In genomic region chr13:30752991-30753616, GRCh38 we compare ENCODE assay signal across 27 cellular contexts. TPM values are rescaled to one million over a fixed set of nuclear protein-coding genes. Genes with fewer than 3 reads are reported as not detected.
DNase-seq lines count a peak whose midpoint lies in the region; ATAC-seq and TF ChIP-seq lines count a peak whose summit lies in the region.
"Had no signal": no experiment of that assay in that cellular context is flagged by ENCODE, and none has a peak within 500 bp of the region (broad histone marks: within the 10 kb centered on the region; RNA-seq: fewer than 3 reads in every experiment).

No MANE protein-coding gene starts in this region.

- no peak overlapping the region for H3K4ac ChIP-seq in IMR-90 (ENCODE audit: low read depth, low read length)

- in situ Hi-C loops in IMR-90 (cut with MboI; ENCODE audit: low sequenced_read_pairs), result no loop called here
- in situ Hi-C loops in gastrocnemius medialis (cut with MboI; ENCODE audit: low sequenced_read_pairs in 4 of 4), result no loop called here

- TF ChIP-seq POLR2A in IMR-90 (IDR thresholded peaks at IDR 0.05; ENCODE audit: low read depth, low read length) (no peak), adrenal gland (IDR thresholded peaks at IDR 0.05) (no peak), gastrocnemius medialis (IDR thresholded peaks at IDR 0.05) (no peak)

- no peak for ATAC-seq in IMR-90 (ENCODE audit: low read depth)
- ATAC-seq in gastrocnemius medialis, result peak in 1 of 2 donors; percentile 10
- ATAC-seq: K562; stimulated activated naive CD8-positive, alpha-beta T cell treated with anti-CD3 and anti-CD28 coated beads, Interleukin-15, Interleukin-2, amounts not matched to agents 100 U/mL and 50 U/mL, for 24 hours; WTC11 had no signal

- WGBS in IMR-90 (ENCODE audit: extremely low coverage in 2 of 2, insufficient read length in 1 of 2), 2 experiments, result 100% methylated on average over 3 of the region's 8 CpGs; no CpG with 5 or more reads in 1 of the 2 experiments
- 81 to 83% (median 82%) methylated on average over 8 of the region's 8 CpGs for WGBS in adrenal gland, 4 donors

- DNase-seq in NCI-H2227 (lab: John Stamatoyannopoulos, UW; ENCODE audit: unreplicated experiment) (peak; percentile 33), NCI-H2227 treated with DMSO at 0.1 percent for 48 hours (lab: John Stamatoyannopoulos, UW) (no peak), IMR-90 (no peak), adrenal gland (no peak), gastrocnemius medialis (no peak), kidney tubule cell (ENCODE audit: low spot score) (no peak), islet precursor cell (no peak), GM10248 (ENCODE audit: extremely low spot score) (no peak)
- DNase-seq: activated CD4-positive, alpha-beta T cell treated with anti-CD3 and anti-CD28 coated beads, Interleukin-2, amount 50 U/mL, for 4 hours; activated effector memory CD4-positive, alpha-beta T cell treated with Interleukin-2 at 50 U/mL for 16 hours; activated naive CD8-positive, alpha-beta T cell treated with anti-CD3 and anti-CD28 coated beads for 36 hours; AML-193; cerebellar nuclear complex; DMS79; effector memory CD4-positive, alpha-beta T cell; erythroblast; GM23248; HFFc6; NCI-H2081 treated with DMSO at 0.1 percent for 48 hours; NCI-H774; stimulated activated naive CD8-positive, alpha-beta T cell treated with anti-CD3 and anti-CD28 coated beads, Interleukin-15, Interleukin-2, amounts not matched to agents 100 U/mL and 50 U/mL, for 24 hours; T-helper 9 cell had no signal

- H2AFZ ChIP-seq in IMR-90 (replicated peaks; ENCODE audit: low read length, poor library complexity), result no peak overlapping the region
- H2AFZ ChIP-seq: GM23248, hepatocyte, parathyroid adenoma had no signal

- H3K4me2 ChIP-seq in IMR-90 (ENCODE audit: low read depth, low read length), result no peak overlapping the region
- H3K4me2 ChIP-seq: hepatocyte had no signal

- peaks cover 21% of the 10 kb centered on the region for H3K27me3 ChIP-seq in IMR-90 (ENCODE audit: control insufficient read depth, insufficient read depth, low read length)
- H3K27me3 ChIP-seq in adrenal gland, result no peaks in the 10 kb centered on the region
- no peaks in the 10 kb centered on the region for H3K27me3 ChIP-seq in gastrocnemius medialis
- H3K27me3 ChIP-seq: hepatocyte, tibial nerve had no signal

- H3K79me1 ChIP-seq in IMR-90 (ENCODE audit: low read depth in 1 of 2, low read length in 2 of 2), result no peaks in the 10 kb centered on the region

- 0 out of 2 replicates have a peak overlapping the region, but pooled peaks have one; percentile 9 for H3K14ac ChIP-seq in IMR-90 (replicated peaks; ENCODE audit: low read depth, low read length)

- H3K36me3 ChIP-seq in IMR-90 (ENCODE audit: control insufficient read depth, insufficient read depth, low read length), result no peaks in the 10 kb centered on the region
- H3K36me3 ChIP-seq in adrenal gland (replicated peaks in 1 of 2), result no peaks in the 10 kb centered on the region
- no peaks in the 10 kb centered on the region for H3K36me3 ChIP-seq in gastrocnemius medialis
- H3K36me3 ChIP-seq: tibial nerve had no signal

- H3K9me1 ChIP-seq in IMR-90 (ENCODE audit: insufficient read depth, low read length), result 0 out of 2 replicates have a peak, but pooled peaks cover 2% of the 10 kb centered on the region

- no peak for TF ChIP-seq RAD21 in IMR-90 (IDR thresholded peaks at IDR 0.05; ENCODE audit: low read length)

- no peak overlapping the region for H2BK120ac ChIP-seq in IMR-90 (ENCODE audit: low read depth, low read length)

- H2BK20ac ChIP-seq in IMR-90 (ENCODE audit: low read depth, low read length), result no peak overlapping the region

- intact Hi-C loops in IMR-90 (cut with micrococcal nuclease) (no loop called here), adrenal gland (cut with DNase I) (no loop called here), gastrocnemius medialis (cut with DNase I; ENCODE audit: low total_unique reads) (loop anchor here (1.0 to 2.0 kb wide), 2 partner anchors 78 to 136 kb away; partner anchors contain the start of gene USPL1)

- H3K23ac ChIP-seq in IMR-90 (ENCODE audit: low read depth, low read length), result no peak overlapping the region

- H3K4me1 ChIP-seq in IMR-90 (ENCODE audit: control insufficient read depth, insufficient read depth, low read length) (peaks cover 4% of the 10 kb centered on the region; the same call in 1 of the 2 replicates), adrenal gland (replicated peaks in 1 of 2) (peaks cover 4 to 10% of the 10 kb centered on the region in 2 donors), gastrocnemius medialis (peaks cover 26 to 38% of the 10 kb centered on the region in 2 donors)
- H3K4me1 ChIP-seq: tibial nerve had no signal

- H3K27ac ChIP-seq in IMR-90 (ENCODE audit: insufficient read depth, low read length) (no peak overlapping the region), adrenal gland (peak overlapping the region in 3 of 5 donors; percentile 11 to 38 (median 26)), gastrocnemius medialis (peak overlapping the region; percentile 83 to 91 (median 87))
- H3K27ac ChIP-seq: GM23248, hepatocyte, parathyroid adenoma, tibial nerve had no signal

- H2AK5ac ChIP-seq in IMR-90 (ENCODE audit: low read depth, low read length), result no peak overlapping the region

- CTCF ChIA-PET in IMR-90 (lab: Yijun Ruan, JAX), result interaction anchor here (0.6 kb wide), 1 partner anchor 74 kb away, joined by 4 read pairs; no protein-coding TSS in a partner anchor
- CTCF ChIA-PET in GM10248 (lab: Yijun Ruan, JAX), result interaction anchor here (0.9 to 1.9 kb wide), 5 partner anchors 11 to 49 kb away, joined by 3 to 7 read pairs (median 3); no protein-coding TSS in a partner anchor

- H4K8ac ChIP-seq in IMR-90 (ENCODE audit: low read depth in 2 of 2, low read length in 2 of 2), result no peak overlapping the region

- H3K9me3 ChIP-seq in IMR-90 (ENCODE audit: control insufficient read depth, insufficient read depth, low read length), result peaks cover 5% of the 10 kb centered on the region; the same call in 1 of the 2 replicates
- no peaks in the 10 kb centered on the region for H3K9me3 ChIP-seq in adrenal gland (replicated peaks in 1 of 3)
- no peaks in the 10 kb centered on the region for H3K9me3 ChIP-seq in gastrocnemius medialis

- H3K9ac ChIP-seq in IMR-90 (ENCODE audit: low read depth, low read length), result no peak overlapping the region
- H3K9ac ChIP-seq: GM23248, parathyroid adenoma had no signal

- no peak overlapping the region for H2AK9ac ChIP-seq in IMR-90 (replicated peaks; ENCODE audit: low read depth, low read length, poor library complexity)

- H3K56ac ChIP-seq in IMR-90 (ENCODE audit: extremely low read depth, insufficient read depth, low read length), result no peak overlapping the region

- H4K20me1 ChIP-seq in IMR-90 (ENCODE audit: insufficient read depth, low read length), result no peaks in the 10 kb centered on the region

- no peak overlapping the region for H3K18ac ChIP-seq in IMR-90 (ENCODE audit: low read depth, low read length)

- H3K4me3 ChIP-seq in IMR-90 (ENCODE audit: insufficient read depth, low read depth, low read length), result no peak overlapping the region
- H3K4me3 ChIP-seq in adrenal gland, result no peak overlapping the region
- H3K4me3 ChIP-seq in gastrocnemius medialis, result no peak overlapping the region
- H3K4me3 ChIP-seq: GM23248, hepatocyte, K562, tibial nerve had no signal

- TF ChIP-seq CTCF in IMR-90 (conservative IDR thresholded peaks at IDR 0.05; ENCODE audit: low read depth, low read length) (no peak), adrenal gland (IDR thresholded peaks at IDR 0.05) (no peak), gastrocnemius medialis (IDR thresholded peaks at IDR 0.05 in 4 of 5, conservative IDR thresholded peaks at IDR 0.05 in 1 of 5) (no peak), GM10248 (IDR thresholded peaks at IDR 0.05; ENCODE audit: control extremely low read depth, extremely low read depth, low read depth, missing control alignments) (no peak)

- BruUV-seq in IMR-90 (replicated peaks; lab: Mats Ljungman, UMichigan), result no TSS peak

- H4K91ac ChIP-seq in IMR-90 (ENCODE audit: insufficient read depth, low read depth, low read length), result no peak overlapping the region

- no peak overlapping the region for H4K5ac ChIP-seq in IMR-90 (ENCODE audit: low read depth, low read length)

- no peak overlapping the region for H2BK15ac ChIP-seq in IMR-90 (ENCODE audit: low read depth, low read length)

- POLR2A ChIA-PET in IMR-90 (lab: Charles Lee; ENCODE audit: unreplicated experiment) (interaction anchor here (0.6 kb wide), 1 partner anchor 46 kb away, joined by 4 read pairs; no protein-coding TSS in a partner anchor), GM10248 (lab: Yijun Ruan, JAX) (no interaction called here)

- dilution Hi-C loops in IMR-90 (cut with HindIII; ENCODE audit: low sequenced_read_pairs, unreplicated experiment), result no loop called here

- no peak overlapping the region for H2BK5ac ChIP-seq in IMR-90 (ENCODE audit: low read depth, low read length, poor library complexity, severe bottlenecking)

TF ChIP-seq in IMR-90, 13 proteins besides CTCF, POLR2A, EP300 and RAD21 (continues in another document):
- no peak for TF ChIP-seq BHLHE40 (IDR thresholded peaks at IDR 0.05; ENCODE audit: low read depth, low read length)
- no peak for TF ChIP-seq RCOR1 (IDR thresholded peaks at IDR 0.05; ENCODE audit: insufficient replicate concordance, low read length)
- no peak for TF ChIP-seq NFE2L2 (IDR thresholded peaks at IDR 0.05; ENCODE audit: low read depth, low read length)
- TF ChIP-seq USF2 (IDR thresholded peaks at IDR 0.05; ENCODE audit: low read depth, low read length), result no peak
- no peak for TF ChIP-seq CEBPB (IDR thresholded peaks at IDR 0.05; ENCODE audit: low read depth, low read length)
- no peak for TF ChIP-seq MAZ (IDR thresholded peaks at IDR 0.05; ENCODE audit: borderline replicate concordance, low read depth, low read length)
- TF ChIP-seq CHD1 (IDR thresholded peaks at IDR 0.05; ENCODE audit: low read depth, low read length), result no peak
- no peak for TF ChIP-seq RFX5 (IDR thresholded peaks at IDR 0.05; ENCODE audit: low read depth, low read length)

RNA-seq across cellular contexts. Expression of gene ALOX5AP, which starts 17.8 kb away (rescaled TPM):
- 0.28 TPM in 1 of 2 replicates, not detected in the other for total RNA-seq in IMR-90 (2012; rRNA removed)
- polyA plus RNA-seq in IMR-90 (2012; rRNA removed), result 0.62 and 0.63 TPM in 2 replicates
- polyA plus RNA-seq in IMR-90 (2012; cell fraction: cytosol; rRNA removed), result 0.30 and 0.45 TPM in 2 replicates
- 0.53 TPM in 1 of 2 replicates, not detected in the other for polyA plus RNA-seq in IMR-90 (2012; cell fraction: nucleus; rRNA removed; ENCODE audit: low replicate concordance)
- total RNA-seq in adrenal gland, result 100 to 1,000 TPM in 1 of 8 donors, 10 to 100 TPM in 7; 21.1 to 122 (median 44.2) TPM
- 10 to 100 TPM in 1 of 3 donors, 1 to 10 TPM in 2; 6.3 to 42.8 (median 7.1) TPM for polyA plus RNA-seq in adrenal gland
- 1 to 10 TPM; 5.3 to 9.1 (median 7.1) TPM for total RNA-seq in gastrocnemius medialis
- total RNA-seq: GM23248, HFFc6, WTC11 had no signal
- polyA plus RNA-seq: K562 had no signal
